In the genomic region with DNA sequence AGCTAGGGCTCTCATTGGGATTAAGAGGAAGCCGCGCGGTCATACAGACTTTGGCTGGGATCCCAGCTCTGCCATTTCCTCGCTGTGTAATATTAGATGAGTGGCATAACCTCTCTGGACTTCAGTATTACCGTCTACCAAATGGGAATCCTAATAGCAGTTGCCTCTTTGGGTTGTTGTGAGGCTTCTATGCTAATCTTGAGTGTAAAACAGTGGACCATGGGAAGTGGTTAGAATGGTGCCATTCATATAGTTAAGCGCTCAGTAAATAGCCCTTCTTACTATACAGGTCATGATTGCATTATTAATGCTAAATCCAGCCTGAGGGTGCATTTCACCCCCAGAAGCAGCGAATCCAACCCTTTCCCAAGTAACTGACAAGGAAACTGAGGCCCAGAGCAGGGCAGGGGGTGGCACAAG, we compare ENCODE assay signal across 9 cellular contexts. TPM values are rescaled to one million over a fixed set of nuclear protein-coding genes. Genes with fewer than 3 reads are reported as not detected.
A peak's percentile ranks its signal among the peaks of the same experiment; 100 is the strongest.
DNase-seq lines count a peak whose midpoint lies in the region; ATAC-seq, FAIRE-seq and TF ChIP-seq lines count a peak whose summit lies in the region.
"Had no signal": no experiment of that assay in that cellular context is flagged by ENCODE, and none has a peak within 500 bp of the region (broad histone marks: within the 10 kb centered on the region; RNA-seq: fewer than 3 reads in every experiment).

No MANE protein-coding gene starts in this region.

- WGBS in lower leg skin, 2 donors: 24 to 33% methylated on average over 7 of the region's 7 CpGs
- 23 to 28% methylated on average over 7 of the region's 7 CpGs for WGBS in tibial nerve, 2 donors

- peak overlapping the region; percentile 94 to 99 (median 97) for H3K27ac ChIP-seq in tibial nerve

- H3K27me3 ChIP-seq in tibial nerve: peaks cover 0 to 1% of the 10 kb centered on the region in 2 donors

- no peaks in the 10 kb centered on the region for H3K9me3 ChIP-seq in tibial nerve

- ATAC-seq in activated T-cell treated with anti-CD3 and anti-CD28 coated beads, Interleukin-2, amount 50 U/mL, for 72 hours (replicated peaks in 1 of 2): no peak

- TF ChIP-seq POLR2A in lower leg skin (IDR thresholded peaks at IDR 0.05) (no peak), tibial nerve (IDR thresholded peaks at IDR 0.05) (no peak)

- peak overlapping the region; percentile 89 for H3K4me3 ChIP-seq in astrocyte of the cerebellum (ENCODE audit: low read depth, low read length)
- peak overlapping the region; percentile 23 for H3K4me3 ChIP-seq in lower leg skin (ENCODE audit: low read depth, poor library complexity, severe bottlenecking)
- H3K4me3 ChIP-seq in tibial nerve: peak overlapping the region; percentile 54 to 84 (median 76)

- peaks cover 11% of the 10 kb centered on the region for H3K4me1 Mint-ChIP-seq in activated T-cell treated with anti-CD3 and anti-CD28 coated beads, Interleukin-2, amount 50 U/mL, for 72 hours (ENCODE audit: low read depth)

- peak overlapping the region; percentile 73 for H3K27ac Mint-ChIP-seq in activated T-cell treated with anti-CD3 and anti-CD28 coated beads, Interleukin-2, amount 50 U/mL, for 72 hours

- no peaks in the 10 kb centered on the region for H3K9me3 Mint-ChIP-seq in activated T-cell treated with anti-CD3 and anti-CD28 coated beads, Interleukin-2, amount 50 U/mL, for 72 hours

- in situ Hi-C loops in astrocyte of the cerebellum (cut with HindIII; ENCODE audit: low sequenced_read_pairs): no loop called here

- DNase-seq in activated T-cell treated with anti-CD3 and anti-CD28 coated beads, Interleukin-2, amount 50 U/mL, for 72 hours: no peak
- DNase-seq in activated T-cell treated with anti-CD3 and anti-CD28 coated beads, Interleukin-2, amount 50 U/mL, for 48 hours: no peak
- DNase-seq in astrocyte of the cerebellum (ENCODE audit: low read depth) (no peak), lower leg skin (ENCODE audit: low spot score in 2 of 2) (no peak), tibial nerve (ENCODE audit: low spot score in 2 of 2) (no peak), urothelium cell line (ENCODE audit: low spot score) (no peak), NCI-H446 treated with DMSO at 0.1 percent for 48 hours (lab: John Stamatoyannopoulos, UW) (no peak), D721Med (ENCODE audit: insufficient read length, low spot score) (no peak)

- H3K4me3 Mint-ChIP-seq in activated T-cell treated with anti-CD3 and anti-CD28 coated beads, Interleukin-2, amount 50 U/mL, for 72 hours: peak overlapping the region; percentile 91 to 95

- H3K36me3 Mint-ChIP-seq in activated T-cell treated with anti-CD3 and anti-CD28 coated beads, Interleukin-2, amount 50 U/mL, for 72 hours (ENCODE audit: insufficient read depth in 2 of 2): peaks cover 6 to 8% of the 10 kb centered on the region in 2 donors

- FAIRE-seq in urothelium cell line (lab: Jason Lieb, UNC) (no peak), D721Med (lab: Jason Lieb, UNC) (no peak)

- intact Hi-C loops in lower leg skin (cut with DNase I; ENCODE audit: low total_unique reads): no loop called here

- no peak for TF ChIP-seq EP300 in tibial nerve (IDR thresholded peaks at IDR 0.05)

- peaks cover 0 to 22% (median 10%) of the 10 kb centered on the region in 4 donors for H3K4me1 ChIP-seq in tibial nerve

- no peaks in the 10 kb centered on the region for H3K36me3 ChIP-seq in tibial nerve

- H3K27me3 Mint-ChIP-seq in activated T-cell treated with anti-CD3 and anti-CD28 coated beads, Interleukin-2, amount 50 U/mL, for 72 hours (ENCODE audit: low read depth): peaks cover 12% of the 10 kb centered on the region

- TF ChIP-seq CTCF in astrocyte of the cerebellum (IDR thresholded peaks at IDR 0.05; ENCODE audit: low read depth, low read length, missing control alignments): no peak
- TF ChIP-seq CTCF in lower leg skin (IDR thresholded peaks at IDR 0.05): no peak
- no peak for TF ChIP-seq CTCF in tibial nerve (IDR thresholded peaks at IDR 0.05)
- TF ChIP-seq CTCF in D721Med (IDR thresholded peaks at IDR 0.05; ENCODE audit: insufficient read depth, missing control alignments): no peak

RNA-seq across cellular contexts. Expression of a gene that starts 0.6 kb away (rescaled TPM):
- total RNA-seq in activated T-cell treated with anti-CD3 and anti-CD28 coated beads, Interleukin-2, amount 50 U/mL, for 72 hours: 10 to 100 TPM; 10.3 to 12.6 TPM
- 10 to 100 TPM in 3 of 4 donors, 1 to 10 TPM in 1; 4.4 to 15.7 (median 12.7) TPM for total RNA-seq in lower leg skin
- total RNA-seq in tibial nerve: 1 to 10 TPM; 4.8 to 6.7 (median 5.7) TPM

RNA-seq across cellular contexts. Expression of a gene that starts 16.8 kb away (rescaled TPM):
- total RNA-seq in activated T-cell treated with anti-CD3 and anti-CD28 coated beads, Interleukin-2, amount 50 U/mL, for 72 hours: under 1 TPM in 1 of 2 donors, not detected in 1; 0.07 TPM
- 1 to 10 TPM in 1 of 4 donors, under 1 TPM in 3; 0.34 to 1.0 (median 0.70) TPM for total RNA-seq in lower leg skin
- 10 to 100 TPM; 12.6 to 15.6 (median 13.8) TPM for total RNA-seq in tibial nerve
- total RNA-seq: Daoy had no signal

RNA-seq across cellular contexts. Expression of a gene that starts 54.0 kb away (rescaled TPM):
- 100 to 1,000 TPM; 149 to 190 TPM for total RNA-seq in activated T-cell treated with anti-CD3 and anti-CD28 coated beads, Interleukin-2, amount 50 U/mL, for 72 hours
- total RNA-seq in lower leg skin (100 to 1,000 TPM in 1 of 4 donors, 10 to 100 TPM in 3; 85.6 to 101 (median 89.4) TPM), tibial nerve (10 to 100 TPM; 21.0 to 57.1 (median 25.0) TPM)

Comparison
In these comparisons a context has a peak if more than half of its experiments do, and no peak if none do; other contexts are left out.
1. H3K4me3 ChIP-seq: peak in every context shown above with its lines; median percentile 89 in astrocyte of the cerebellum; 76 in tibial nerve; 23 in lower leg skin.
2. RNA of a gene that starts 16.8 kb away (total RNA-seq): 12.6 to 15.6 TPM in tibial nerve; 0.34 to 1.0 TPM in lower leg skin and 0.07 TPM in activated T-cell treated with anti-CD3 and anti-CD28 coated beads, Interleukin-2, amount 50 U/mL, for 72 hours; every median in the first group is over 4 times any median in the second.